Comparison of ENCODE assay signal across 14 cellular contexts in genomic region chr3:47310391-47310790, GRCh38. TPM values are rescaled to one million over a fixed set of nuclear protein-coding genes. Genes with fewer than 3 reads are reported as not detected.
DNase-seq lines count a peak whose midpoint lies in the region; ATAC-seq, FAIRE-seq and TF ChIP-seq lines count a peak whose summit lies in the region.
"Had no signal": no experiment of that assay in that cellular context is flagged by ENCODE, and none has a peak within 500 bp of the region (broad histone marks: within the 10 kb centered on the region; RNA-seq: fewer than 3 reads in every experiment).

No MANE protein-coding gene starts in this region.

- H2BK120ac ChIP-seq in mesenchymal stem cell (ENCODE audit: low read depth, low read length), result no peak overlapping the region

- no peak overlapping the region for H2AFZ ChIP-seq in K562 (ENCODE audit: low read depth, low read length)
- no peak overlapping the region for H2AFZ ChIP-seq in mesenchymal stem cell (ENCODE audit: low read depth, low read length)

- TF ChIP-seq POLR2A in K562 (conservative IDR thresholded peaks at IDR 0.05), result no peak

- no peaks in the 10 kb centered on the region for H4K20me1 ChIP-seq in K562 (replicated peaks; ENCODE audit: control insufficient read depth, insufficient read depth, low read length)

- H4K91ac ChIP-seq in mesenchymal stem cell (ENCODE audit: low read length), result no peak overlapping the region

- H3K4me1 Mint-ChIP-seq in naive thymus-derived CD8-positive, alpha-beta T cell, result peaks cover 12 to 24% (median 15%) of the 10 kb centered on the region in 4 donors

- H3K9me3 ChIP-seq in K562 (replicated peaks; ENCODE audit: control insufficient read depth, insufficient read depth, low read depth, low read length) (no peaks in the 10 kb centered on the region), mesenchymal stem cell (ENCODE audit: control insufficient read depth, low read length) (no peaks in the 10 kb centered on the region), tibial artery (no peaks in the 10 kb centered on the region)

- peaks cover 17% of the 10 kb centered on the region for H3K36me3 ChIP-seq in K562 (ENCODE audit: control insufficient read depth, insufficient read depth, low read length)
- H3K36me3 ChIP-seq in mesenchymal stem cell (ENCODE audit: control insufficient read depth in 1 of 2, insufficient read depth in 2 of 2, low read depth in 1 of 2, low read length in 2 of 2), result peaks cover 0 to 9% of the 10 kb centered on the region in 2 experiments
- no peaks in the 10 kb centered on the region for H3K36me3 ChIP-seq in tibial artery

- TF ChIP-seq CTCF in K562 (IDR thresholded peaks at IDR 0.05 in 2 of 3, conservative IDR thresholded peaks at IDR 0.05 in 1 of 3; ENCODE audit: insufficient read depth in 2 of 3, low read depth in 1 of 3, low read length in 3 of 3), result no peak
- no peak for TF ChIP-seq CTCF in tibial artery (IDR thresholded peaks at IDR 0.05)

- H2BK5ac ChIP-seq in mesenchymal stem cell (ENCODE audit: low read depth, low read length, poor library complexity, severe bottlenecking), result no peak overlapping the region

- H3K9me3 Mint-ChIP-seq in naive thymus-derived CD8-positive, alpha-beta T cell, result no peaks in the 10 kb centered on the region

- ATAC-seq in K562, result peak; percentile 61
- no peak for ATAC-seq in HG03025 (IDR thresholded peaks at IDR 0.05; ENCODE audit: low FRiP score, unreplicated experiment)
- no peak for ATAC-seq in naive thymus-derived CD8-positive, alpha-beta T cell

- H3K4me2 ChIP-seq in K562 (ENCODE audit: insufficient read depth, low read length), result peak overlapping the region; percentile 65
- no peak overlapping the region for H3K4me2 ChIP-seq in mesenchymal stem cell (ENCODE audit: low read length, poor library complexity, severe bottlenecking)

- TF ChIP-seq EP300 in K562 (IDR thresholded peaks at IDR 0.05; ENCODE audit: low read length), result peak; percentile 39; the same call in 1 of the 2 replicates

- no peak for TF ChIP-seq RAD21 in K562 (CRISPR knock-in tag; conservative IDR thresholded peaks at IDR 0.05 in 1 of 2, IDR thresholded peaks at IDR 0.05 in 1 of 2)

- no peak overlapping the region for H2BK12ac ChIP-seq in mesenchymal stem cell (ENCODE audit: low read length in 2 of 2)

- H3K4ac ChIP-seq in mesenchymal stem cell (ENCODE audit: low read depth in 1 of 2, low read length in 2 of 2), result no peak overlapping the region

- intact Hi-C loops in K562 (cut with micrococcal nuclease), result no loop called here
- intact Hi-C loops in tibial artery (cut with DNase I; ENCODE audit: low total_unique reads), result no loop called here

- H2AK5ac ChIP-seq in mesenchymal stem cell (ENCODE audit: low read length, severe bottlenecking), result peak overlapping the region; percentile 66

- in situ Hi-C loops in K562 (cut with MboI), result no loop called here

- no peak overlapping the region for H3K4me3 ChIP-seq in K562
- no peak overlapping the region for H3K4me3 ChIP-seq in mesenchymal stem cell (ENCODE audit: insufficient read depth in 1 of 2, low read depth in 1 of 2, low read length in 2 of 2)
- H3K4me3 ChIP-seq in tibial artery, result no peak overlapping the region

- H3K14ac ChIP-seq in mesenchymal stem cell (ENCODE audit: low read length in 2 of 2), result no peak overlapping the region

- H3K4me3 Mint-ChIP-seq in naive thymus-derived CD8-positive, alpha-beta T cell, result no peak overlapping the region

- H3K27me3 ChIP-seq in K562 (ENCODE audit: control insufficient read depth in 2 of 2, insufficient read depth in 2 of 2, low read length in 2 of 2), result no peaks in the 10 kb centered on the region; a peak in 1 of 5 replicates
- no peaks in the 10 kb centered on the region for H3K27me3 ChIP-seq in mesenchymal stem cell (ENCODE audit: control insufficient read depth in 1 of 2, insufficient read depth in 1 of 2, low read length in 2 of 2)
- H3K27me3 ChIP-seq in tibial artery, result no peaks in the 10 kb centered on the region

- H3K27ac Mint-ChIP-seq in naive thymus-derived CD8-positive, alpha-beta T cell, result peak overlapping the region in 5 of 10 donors; percentile 0 to 52 (median 16)

- no peaks in the 10 kb centered on the region for H3K27me3 Mint-ChIP-seq in naive thymus-derived CD8-positive, alpha-beta T cell

- H3K9me1 ChIP-seq in K562 (ENCODE audit: control insufficient read depth, insufficient read depth, low read length), result no peaks in the 10 kb centered on the region

- H3K9ac ChIP-seq in K562 (ENCODE audit: insufficient read depth in 1 of 2, low read depth in 2 of 2, low read length in 2 of 2) (peak overlapping the region; percentile 42 to 72; a peak in 3 of 4 replicates), mesenchymal stem cell (ENCODE audit: low read length) (no peak overlapping the region)

- H2BK15ac ChIP-seq in mesenchymal stem cell (ENCODE audit: low read depth, poor library complexity, severe bottlenecking), result no peak overlapping the region

- CTCF ChIA-PET in K562 (lab: Yijun Ruan, JAX; ENCODE audit: low intra/inter-chr PET ratio), result no interaction called here

- peaks cover 31 to 37% of the 10 kb centered on the region in 2 experiments for H3K4me1 ChIP-seq in K562 (replicated peaks in 1 of 2; ENCODE audit: control insufficient read depth in 2 of 2, insufficient read depth in 2 of 2, low read length in 2 of 2)
- peaks cover 3% of the 10 kb centered on the region for H3K4me1 ChIP-seq in mesenchymal stem cell (ENCODE audit: control insufficient read depth, insufficient read depth, low read depth, low read length)
- peaks cover 0 to 9% (median 0%) of the 10 kb centered on the region in 4 donors for H3K4me1 ChIP-seq in tibial artery

- POLR2A ChIA-PET in K562 (lab: Yijun Ruan, JAX), result interaction anchor here (0.6 to 2.1 kb wide), 6 partner anchors 8 to 28 kb away, joined by 3 to 7 read pairs (median 4); partner anchors contain the start of gene KIF9
- POLR2A ChIA-PET in naive thymus-derived CD8-positive, alpha-beta T cell (lab: Charles Lee), result no interaction called here

- no peak overlapping the region for H3K23ac ChIP-seq in mesenchymal stem cell (ENCODE audit: low read length in 2 of 2)

- DNase-seq in OCI-M1 (lab: John Stamatoyannopoulos, UW), result peak; percentile 42
- DNase-seq in K562 (ENCODE audit: extremely low read depth in 1 of 4, low spot score in 3 of 4), result peak in 1 of 4 experiments; percentile 58
- DNase-seq in mesenchymal stem cell, result no peak
- no peak for DNase-seq in tibial artery
- no peak for DNase-seq in SHP77 (lab: John Stamatoyannopoulos, UW)
- DNase-seq in naive thymus-derived CD8-positive, alpha-beta T cell, result no peak
- DNase-seq: C1 segment of cervical spinal cord, DND-41, KBM-7, MV-4-11, NCI-H1694 treated with DMSO at 0.1 percent for 48 hours, NCI-H82, SHP77 treated with DMSO at 0.1 percent for 48 hours had no signal

- H3K27ac ChIP-seq in K562 (ENCODE audit: extremely low read depth, low read depth, low read length) (peak overlapping the region; percentile 46; the same call in 2 of the 3 replicates), mesenchymal stem cell (ENCODE audit: low read length, poor library complexity, severe bottlenecking) (peak overlapping the region; percentile 57), tibial artery (peak overlapping the region; percentile 30 to 55)

- FAIRE-seq in K562 (lab: Jason Lieb, UNC), result peak; percentile 11

- no TSS peak for BruUV-seq in K562 (replicated peaks; lab: Mats Ljungman, UMichigan)

- 7% methylated on average over 4 of the region's 4 CpGs for WGBS in K562 (ENCODE audit: insufficient coverage, low coverage, missing lambda C conversion rate)
- WGBS in mesenchymal stem cell, result 90% methylated on average over 4 of the region's 4 CpGs

- peaks cover 0 to 39% (median 9%) of the 10 kb centered on the region in 3 donors for H3K36me3 Mint-ChIP-seq in naive thymus-derived CD8-positive, alpha-beta T cell

- H4K8ac ChIP-seq in mesenchymal stem cell (ENCODE audit: low read length), result no peak overlapping the region

- peaks cover 9% of the 10 kb centered on the region for H3K79me1 ChIP-seq in mesenchymal stem cell (replicated peaks; ENCODE audit: low read length, poor library complexity, severe bottlenecking)

- H3K18ac ChIP-seq in mesenchymal stem cell (ENCODE audit: low read depth in 1 of 2, low read length in 2 of 2), result no peak overlapping the region

- peaks cover 72% of the 10 kb centered on the region for H3K79me2 ChIP-seq in K562 (ENCODE audit: control insufficient read depth, insufficient read depth, low read length)

RNA-seq across cellular contexts. Expression of gene KLHL18, which starts 27.6 kb away (rescaled TPM):
- 54.7 and 60.1 TPM in 2 replicates for total RNA-seq in K562 (2011; cell fraction: chromatin; rRNA removed; ENCODE audit: low replicate concordance)
- total RNA-seq in K562 (2011; cell fraction: nucleolus; rRNA removed), result 43.5 and 49.7 TPM in 2 replicates
- 55.2 and 67.2 TPM in 2 replicates for total RNA-seq in K562 (2011; cell fraction: nucleoplasm; rRNA removed)
- total RNA-seq in K562 (2014; rRNA removed) (26.7 and 34.9 TPM in 2 replicates), K562 (2014; rRNA removed; fragmentation: Illumina TruSeq; extraction: Trizol) (30.5 and 30.8 TPM in 2 replicates), K562 (2015; rRNA removed; fragmentation: Illumina TruSeq; extraction: Trizol) (33.5 and 34.9 TPM in 2 replicates), K562 (2021) (70.8 and 79.5 TPM in 2 replicates)
- polyA plus RNA-seq in K562 (2011; rRNA removed) (67.4 and 73.7 TPM in 2 replicates), K562 (2014; fragmentation: Illumina TruSeq; extraction: Trizol) (48.7 and 52.9 TPM in 2 replicates), K562 (2014; fragmentation: Nextera tagmentation; extraction: Ambion mirVana) (10 to 100 TPM; 81.5 to 97.5 TPM), K562 (2014; rRNA removed) (40.4 and 43.6 TPM in 2 replicates)
- polyA plus RNA-seq in K562 (2011; cell fraction: cytosol; rRNA removed), result 80.1 and 102 TPM in 2 replicates
- 39.7 and 55.6 TPM in 2 replicates for polyA plus RNA-seq in K562 (2011; cell fraction: nucleus; rRNA removed)
- polyA plus RNA-seq in K562 (2012), result 27.1 and 110 TPM in 2 replicates
- polyA minus RNA-seq in K562 (2011; rRNA and poly(A)+ RNA removed), result 38.9 and 57.3 TPM in 2 replicates
- 18.8 and 37.2 TPM in 2 replicates for polyA minus RNA-seq in K562 (2011; cell fraction: cytosol; rRNA and poly(A)+ RNA removed)
- 24.2 and 31.7 TPM in 2 replicates for polyA minus RNA-seq in K562 (2011; cell fraction: nucleus; rRNA and poly(A)+ RNA removed)
- 10.2 TPM for polyA plus RNA-seq in mesenchymal stem cell (2013, experiment 1 of 2)
- 10.3 TPM for polyA plus RNA-seq in mesenchymal stem cell (2013, experiment 2 of 2)
- total RNA-seq in naive thymus-derived CD8-positive, alpha-beta T cell, result 10 to 100 TPM; 20.8 to 21.9 TPM
- polyA plus RNA-seq in naive thymus-derived CD8-positive, alpha-beta T cell, result 10 to 100 TPM; 13.4 to 18.2 (median 16.4) TPM

RNA-seq across cellular contexts. Expression of gene KIF9, which starts 27.8 kb away (rescaled TPM):
- total RNA-seq in K562 (2011; cell fraction: chromatin; rRNA removed; ENCODE audit: low replicate concordance), result 13.2 and 14.9 TPM in 2 replicates
- 8.4 and 13.3 TPM in 2 replicates for total RNA-seq in K562 (2011; cell fraction: nucleolus; rRNA removed)
- 7.8 and 11.1 TPM in 2 replicates for total RNA-seq in K562 (2011; cell fraction: nucleoplasm; rRNA removed)
- total RNA-seq in K562 (2014; rRNA removed), result 24.4 and 31.7 TPM in 2 replicates
- total RNA-seq in K562 (2014; rRNA removed; fragmentation: Illumina TruSeq; extraction: Trizol), result 25.0 and 26.9 TPM in 2 replicates
- 21.4 and 21.5 TPM in 2 replicates for total RNA-seq in K562 (2015; rRNA removed; fragmentation: Illumina TruSeq; extraction: Trizol)
- 20.4 and 26.3 TPM in 2 replicates for total RNA-seq in K562 (2021)
- polyA plus RNA-seq in K562 (2011; rRNA removed), result 11.7 and 19.5 TPM in 2 replicates
- 10.2 and 12.0 TPM in 2 replicates for polyA plus RNA-seq in K562 (2011; cell fraction: cytosol; rRNA removed)
- 9.9 and 12.5 TPM in 2 replicates for polyA plus RNA-seq in K562 (2011; cell fraction: nucleus; rRNA removed)
- 22.9 and 34.6 TPM in 2 replicates for polyA plus RNA-seq in K562 (2012)
- 16.9 and 19.5 TPM in 2 replicates for polyA plus RNA-seq in K562 (2014; fragmentation: Illumina TruSeq; extraction: Trizol)
- polyA plus RNA-seq in K562 (2014; fragmentation: Nextera tagmentation; extraction: Ambion mirVana), result 10 to 100 TPM; 52.1 to 56.9 TPM
- polyA plus RNA-seq in K562 (2014; rRNA removed), result 29.1 and 33.8 TPM in 2 replicates
- 8.8 and 10.7 TPM in 2 replicates for polyA minus RNA-seq in K562 (2011; rRNA and poly(A)+ RNA removed)
- polyA minus RNA-seq in K562 (2011; cell fraction: cytosol; rRNA and poly(A)+ RNA removed), result 5.1 and 6.4 TPM in 2 replicates
- 4.2 and 5.3 TPM in 2 replicates for polyA minus RNA-seq in K562 (2011; cell fraction: nucleus; rRNA and poly(A)+ RNA removed)
- 6.5 TPM for polyA plus RNA-seq in mesenchymal stem cell (2013, experiment 1 of 2)
- polyA plus RNA-seq in mesenchymal stem cell (2013, experiment 2 of 2), result 6.5 TPM
- 1 to 10 TPM; 2.5 to 2.9 TPM for total RNA-seq in naive thymus-derived CD8-positive, alpha-beta T cell
- 10 to 100 TPM in 1 of 3 donors, 1 to 10 TPM in 2; 3.7 to 10.2 (median 5.4) TPM for polyA plus RNA-seq in naive thymus-derived CD8-positive, alpha-beta T cell
